Comparison of ENCODE assay signal across 25 cellular contexts in genomic region chr5:63774939-63775338, GRCh38.
"Had no signal": no experiment of that assay in that cellular context is flagged by ENCODE, and none has a peak within 500 bp of the region (broad histone marks: within the 10 kb centered on the region; RNA-seq: fewer than 3 reads in every experiment).

No MANE protein-coding gene starts in this region.

- H3K27ac Mint-ChIP-seq: activated naive CD8-positive, alpha-beta T cell treated with anti-CD3 and anti-CD28 coated beads for 36 hours; brain; natural killer cell; neural progenitor cell; stimulated activated memory B cell treated with anti-CD40 and anti-IgM and Interleukin-4, amounts not matched to agents 10 μg/mL and 1 μg/mL and 100 μg/mL, for 72 hours had no signal

- DNase-seq: activated CD4-positive, alpha-beta T cell treated with anti-CD3 and anti-CD28 coated beads for 48 hours; activated CD4-positive, alpha-beta T cell treated with anti-CD3 and anti-CD28 coated beads, Interleukin-2, amount 50 U/mL, for 48 hours; activated CD8-positive, alpha-beta memory T cell treated with anti-CD3 and anti-CD28 coated beads for 24 hours; activated effector memory CD4-positive, alpha-beta T cell treated with Interleukin-2 at 50 U/mL for 16 hours; activated naive CD4-positive, alpha-beta T cell treated with Interleukin-2 at 50 U/mL for 16 hours; activated naive CD8-positive, alpha-beta T cell treated with anti-CD3 and anti-CD28 coated beads for 36 hours; cerebellar nuclear complex; colonic mucosa; effector CD8-positive, alpha-beta T cell; kidney glomerular epithelial cell; left lung; lower lobe of right lung; mesenchymal stem cell; natural killer cell; occipital lobe; psoas muscle; stimulated activated CD4-positive, alpha-beta T cell treated with anti-CD3 and anti-CD28 coated beads, Interleukin-1b, Interleukin-23, amount 100 ng/mL, for 48 hours; stimulated activated CD4-positive, alpha-beta T cell treated with anti-CD3 and anti-CD28 coated beads, Interleukin-4, amount 100 ng/mL, for 4 hours; stimulated activated CD8-positive, alpha-beta memory T cell treated with anti-CD3 and anti-CD28 coated beads, Interleukin-4, amount 100 ng/mL, for 48 hours; T1000; WERI-Rb-1 had no signal

- H3K4me3 Mint-ChIP-seq: activated naive CD8-positive, alpha-beta T cell treated with anti-CD3 and anti-CD28 coated beads for 36 hours; brain; natural killer cell; neural progenitor cell; stimulated activated memory B cell treated with anti-CD40 and anti-IgM and Interleukin-4, amounts not matched to agents 10 μg/mL and 1 μg/mL and 100 μg/mL, for 72 hours had no signal

- H3K9me3 Mint-ChIP-seq: neural progenitor cell; stimulated activated memory B cell treated with anti-CD40 and anti-IgM and Interleukin-4, amounts not matched to agents 10 μg/mL and 1 μg/mL and 100 μg/mL, for 72 hours had no signal

- H3K4me1 Mint-ChIP-seq: activated naive CD8-positive, alpha-beta T cell treated with anti-CD3 and anti-CD28 coated beads for 36 hours; brain; natural killer cell; neural progenitor cell; stimulated activated memory B cell treated with anti-CD40 and anti-IgM and Interleukin-4, amounts not matched to agents 10 μg/mL and 1 μg/mL and 100 μg/mL, for 72 hours had no signal

- H3K27me3 Mint-ChIP-seq: activated naive CD8-positive, alpha-beta T cell treated with anti-CD3 and anti-CD28 coated beads for 36 hours; brain; stimulated activated memory B cell treated with anti-CD40 and anti-IgM and Interleukin-4, amounts not matched to agents 10 μg/mL and 1 μg/mL and 100 μg/mL, for 72 hours had no signal

- ATAC-seq: activated CD4-positive, CD25-positive, alpha-beta regulatory T cell treated with anti-CD3 and anti-CD28 coated beads, Interleukin-2, amount 50 U/mL, for 24 hours; left lung; lower lobe of right lung; natural killer cell; psoas muscle; stimulated activated memory B cell treated with anti-CD40 and anti-IgM and Interleukin-4, amounts not matched to agents 10 μg/mL and 1 μg/mL and 100 μg/mL, for 72 hours had no signal
